ENCODE assay signal across 9 cellular contexts in genomic region chr10:89861584-89862287, GRCh38.
DNase-seq lines count a peak whose midpoint lies in the region; ATAC-seq, FAIRE-seq and TF ChIP-seq lines count a peak whose summit lies in the region.
"Had no signal": no experiment of that assay in that cellular context is flagged by ENCODE, and none has a peak within 500 bp of the region (broad histone marks: within the 10 kb centered on the region; RNA-seq: fewer than 3 reads in every experiment).

No MANE protein-coding gene starts in this region.

- DNase-seq in activated CD8-positive, alpha-beta memory T cell treated with anti-CD3 and anti-CD28 coated beads, Interleukin-2, amount 10 ng/mL, durations not matched to agents 7 days and 5 days: peak; percentile 55
- no peak for DNase-seq in activated CD8-positive, alpha-beta memory T cell treated with anti-CD3 and anti-CD28 coated beads for 24 hours
- DNase-seq in NCI-H69 (lab: John Stamatoyannopoulos, UW) (peak; percentile 72), choroid plexus epithelial cell (ENCODE audit: low read depth) (peak; percentile 52), frontal cortex (ENCODE audit: low spot score in 2 of 2) (no peak), hepatic stellate cell (ENCODE audit: low spot score) (no peak), activated gamma-delta T cell (lab: John Stamatoyannopoulos, UW) (no peak)
- DNase-seq in stimulated activated naive CD8-positive, alpha-beta T cell treated with anti-CD3 and anti-CD28 coated beads, Interleukin-15, Interleukin-2, amounts not matched to agents 100 U/mL and 50 U/mL, for 24 hours: peak; percentile 25

- ATAC-seq in activated CD8-positive, alpha-beta memory T cell treated with anti-CD3 and anti-CD28 coated beads, Interleukin-2, amount 10 ng/mL, durations not matched to agents 7 days and 5 days: peak; percentile 75
- ATAC-seq in stimulated activated naive CD8-positive, alpha-beta T cell treated with anti-CD3 and anti-CD28 coated beads, Interleukin-15, Interleukin-2, amounts not matched to agents 100 U/mL and 50 U/mL, for 24 hours: peak; percentile 96

- no peak overlapping the region for H3K4me3 ChIP-seq in choroid plexus epithelial cell (ENCODE audit: low read depth, low read length)

- no peaks in the 10 kb centered on the region for H3K27me3 Mint-ChIP-seq in activated CD8-positive, alpha-beta memory T cell treated with anti-CD3 and anti-CD28 coated beads, Interleukin-2, amount 10 ng/mL, durations not matched to agents 7 days and 5 days

- FAIRE-seq in frontal cortex (lab: Jason Lieb, UNC): no peak
- FAIRE-seq: G401.6 had no signal

- H3K9me3 Mint-ChIP-seq in activated CD8-positive, alpha-beta memory T cell treated with anti-CD3 and anti-CD28 coated beads, Interleukin-2, amount 10 ng/mL, durations not matched to agents 7 days and 5 days (ENCODE audit: low read depth): no peaks in the 10 kb centered on the region

- peak overlapping the region; percentile 87 for H3K27ac Mint-ChIP-seq in activated CD8-positive, alpha-beta memory T cell treated with anti-CD3 and anti-CD28 coated beads, Interleukin-2, amount 10 ng/mL, durations not matched to agents 7 days and 5 days

- peaks cover 20% of the 10 kb centered on the region for H3K4me1 Mint-ChIP-seq in activated CD8-positive, alpha-beta memory T cell treated with anti-CD3 and anti-CD28 coated beads, Interleukin-2, amount 10 ng/mL, durations not matched to agents 7 days and 5 days

- H3K36me3 Mint-ChIP-seq in activated CD8-positive, alpha-beta memory T cell treated with anti-CD3 and anti-CD28 coated beads, Interleukin-2, amount 10 ng/mL, durations not matched to agents 7 days and 5 days: no peaks in the 10 kb centered on the region

- TF ChIP-seq CTCF in choroid plexus epithelial cell (conservative IDR thresholded peaks at IDR 0.05; ENCODE audit: low read depth, low read length): no peak

- H3K4me3 Mint-ChIP-seq in activated CD8-positive, alpha-beta memory T cell treated with anti-CD3 and anti-CD28 coated beads, Interleukin-2, amount 10 ng/mL, durations not matched to agents 7 days and 5 days: no peak overlapping the region

- CTCF ChIA-PET in activated CD8-positive, alpha-beta memory T cell treated with anti-CD3 and anti-CD28 coated beads, Interleukin-2, amount 10 ng/mL, durations not matched to agents 7 days and 5 days (lab: Charles Lee): no interaction called here

Comparison
In these comparisons a context has a peak if more than half of its experiments do, and no peak if none do; other contexts are left out.
1. DNase-seq: peak in activated CD8-positive, alpha-beta memory T cell treated with anti-CD3 and anti-CD28 coated beads, Interleukin-2, amount 10 ng/mL, durations not matched to agents 7 days and 5 days (single experiment), NCI-H69 (single experiment), choroid plexus epithelial cell (single experiment) and stimulated activated naive CD8-positive, alpha-beta T cell treated with anti-CD3 and anti-CD28 coated beads, Interleukin-15, Interleukin-2, amounts not matched to agents 100 U/mL and 50 U/mL, for 24 hours (single experiment); none in activated CD8-positive, alpha-beta memory T cell treated with anti-CD3 and anti-CD28 coated beads for 24 hours (single experiment), frontal cortex (0 of 2), hepatic stellate cell (single experiment) and activated gamma-delta T cell (single experiment).